9 cellular contexts compared by ENCODE assay signal in the genomic region with DNA sequence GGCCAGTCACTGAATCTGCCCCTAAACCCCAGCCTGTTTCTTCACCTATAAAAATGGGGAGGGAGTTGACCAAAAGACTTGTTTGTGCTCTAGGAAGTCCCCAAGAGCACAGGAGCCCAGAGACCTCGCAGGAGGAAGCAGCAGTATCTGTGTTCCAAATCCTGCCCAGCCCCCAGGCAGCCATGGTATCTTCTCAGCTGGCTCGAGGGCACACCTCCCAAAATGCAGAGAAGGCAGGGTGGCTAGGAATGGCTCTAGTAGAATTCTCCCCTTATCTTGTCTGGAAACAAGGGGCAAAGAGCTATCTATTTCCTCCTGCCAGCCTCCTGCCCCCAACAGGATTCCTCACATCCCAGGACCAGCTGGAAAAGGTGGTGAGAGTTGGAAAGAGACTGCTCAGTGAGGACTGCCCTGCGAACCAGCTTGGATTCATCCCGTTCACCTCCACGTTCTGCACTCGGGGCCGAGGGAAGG. TPM values are rescaled to one million over a fixed set of nuclear protein-coding genes. Genes with fewer than 3 reads are reported as not detected.
DNase-seq lines count a peak whose midpoint lies in the region; ATAC-seq and TF ChIP-seq lines count a peak whose summit lies in the region.
"Had no signal": no experiment of that assay in that cellular context is flagged by ENCODE, and none has a peak within 500 bp of the region (broad histone marks: within the 10 kb centered on the region; RNA-seq: fewer than 3 reads in every experiment).

No MANE protein-coding gene starts in this region.

- peak overlapping the region in 5 of 59 donors; percentile 0 to 33 (median 21) for H3K4me3 ChIP-seq in dorsolateral prefrontal cortex
- H3K4me3 ChIP-seq in rectal smooth muscle tissue (ENCODE audit: low read length), result peak overlapping the region; percentile 43

- intact Hi-C loops in dorsolateral prefrontal cortex (cut with DNase I), result no loop called here

- H3K27ac ChIP-seq in dorsolateral prefrontal cortex, result peak overlapping the region in 46 of 59 donors; percentile 6 to 90 (median 70)
- H3K27ac ChIP-seq in rectal smooth muscle tissue (ENCODE audit: low read depth, low read length), result peak overlapping the region; percentile 85

- DNase-seq in GDM1 (lab: John Stamatoyannopoulos, UW) (peak; percentile 50), SIG-M5 treated with dmso at 0.1 percent for 504 hours (lab: John Stamatoyannopoulos, UW; ENCODE audit: unreplicated experiment) (peak; percentile 82), dorsolateral prefrontal cortex (no peak), cortex of kidney (lab: John Stamatoyannopoulos, UW) (no peak), D341Med (ENCODE audit: low spot score) (no peak)

- no peak for TF ChIP-seq CTCF in dorsolateral prefrontal cortex (IDR thresholded peaks at IDR 0.05 in 54 of 56, conservative IDR thresholded peaks at IDR 0.05 in 2 of 56; ENCODE audit: low read depth in 1 of 56, partially characterized antibody in 56 of 56)

- H3K4me1 ChIP-seq in rectal smooth muscle tissue (ENCODE audit: control insufficient read depth, insufficient read depth, low read length), result peaks cover 15% of the 10 kb centered on the region

- no peaks in the 10 kb centered on the region for H3K36me3 ChIP-seq in rectal smooth muscle tissue (ENCODE audit: control insufficient read depth, insufficient read depth, low read length)

- peak overlapping the region; percentile 36 for H3K9ac ChIP-seq in rectal smooth muscle tissue (ENCODE audit: low read length)

- H3K27me3 ChIP-seq in dorsolateral prefrontal cortex (no peaks in the 10 kb centered on the region), rectal smooth muscle tissue (ENCODE audit: control insufficient read depth, insufficient read depth, low read length) (no peaks in the 10 kb centered on the region)

- ATAC-seq in GM18909 (IDR thresholded peaks at IDR 0.05; ENCODE audit: poor library complexity, unreplicated experiment), result no peak
- no peak for ATAC-seq in HG03571 (IDR thresholded peaks at IDR 0.05; ENCODE audit: unreplicated experiment)

RNA-seq across cellular contexts. Expression of a gene that starts 8.6 kb away (rescaled TPM):
- 100 to 1,000 TPM in 109 of 120 experiments, 10 to 100 TPM in 11; 44.2 to 218 (median 128) TPM for total RNA-seq in dorsolateral prefrontal cortex

RNA-seq across cellular contexts. Expression of a gene that starts 14.8 kb away (rescaled TPM):
- total RNA-seq in dorsolateral prefrontal cortex, result 10 to 100 TPM; 34.1 to 73.3 (median 52.1) TPM

RNA-seq across cellular contexts. Expression of a gene that starts 56.4 kb away (rescaled TPM):
- 1 to 10 TPM in 85 of 120 experiments, under 1 TPM in 35; 0.24 to 8.7 (median 1.6) TPM for total RNA-seq in dorsolateral prefrontal cortex
- total RNA-seq: renal cortical epithelial cell had no signal

Comparison
In these comparisons a context has a peak if more than half of its experiments do, and no peak if none do; other contexts are left out.
1. DNase-seq: peak in GDM1 (single experiment) and SIG-M5 treated with dmso at 0.1 percent for 504 hours (single experiment); none in dorsolateral prefrontal cortex (0 of 10), cortex of kidney (single experiment) and D341Med (single experiment).